8 cellular contexts compared by ENCODE assay signal in genomic region chr22:21952586-21953571, GRCh38. TPM values are rescaled to one million over a fixed set of nuclear protein-coding genes. Genes with fewer than 3 reads are reported as not detected.
DNase-seq lines count a peak whose midpoint lies in the region; ATAC-seq and TF ChIP-seq lines count a peak whose summit lies in the region.

PPM1F (minus strand) TSS chr22:21952848; CDS start chr22:21946048, 6,800 bp downstream.

- peak; percentile 91 for TF ChIP-seq CTCF in DND-41 (IDR thresholded peaks at IDR 0.05; ENCODE audit: borderline replicate concordance, extremely low read depth, low read length, poor library complexity, severe bottlenecking)
- peak; percentile 92 for TF ChIP-seq CTCF in left ventricle myocardium inferior (IDR thresholded peaks at IDR 0.05; ENCODE audit: borderline replicate concordance)
- TF ChIP-seq CTCF in psoas muscle (IDR thresholded peaks at IDR 0.05), result peak; percentile 92
- TF ChIP-seq CTCF in upper lobe of right lung (IDR thresholded peaks at IDR 0.05), result peak; percentile 78

- no peaks in the 10 kb centered on the region for H3K9me3 ChIP-seq in DND-41 (ENCODE audit: insufficient read depth, low read length, severe bottlenecking)
- no peaks in the 10 kb centered on the region for H3K9me3 ChIP-seq in left ventricle myocardium inferior (replicated peaks)
- no peaks in the 10 kb centered on the region for H3K9me3 ChIP-seq in psoas muscle
- no peaks in the 10 kb centered on the region for H3K9me3 ChIP-seq in upper lobe of right lung

- H3K79me2 ChIP-seq in DND-41 (ENCODE audit: insufficient read depth, low read length), result peaks cover 8% of the 10 kb centered on the region

- H3K27ac ChIP-seq in DND-41 (ENCODE audit: low read length), result peak within 1 kb of the TSS; percentile 78
- peak within 1 kb of the TSS; percentile 98 for H3K27ac ChIP-seq in left ventricle myocardium inferior (replicated peaks)
- peak within 1 kb of the TSS; percentile 76 for H3K27ac ChIP-seq in psoas muscle
- H3K27ac ChIP-seq in upper lobe of right lung, result peak within 1 kb of the TSS; percentile 74

- ATAC-seq in DND-41 (ENCODE audit: insufficient read depth, low read depth) (peak; percentile 88), psoas muscle (peak; percentile 88 to 94 (median 92)), upper lobe of right lung (peak; percentile 95)

- peak; percentile 88 for DNase-seq in DND-41
- peak; percentile 85 for DNase-seq in GOT3 (lab: John Stamatoyannopoulos, UW)
- peak; percentile 50 for DNase-seq in NCI-H1048 (lab: John Stamatoyannopoulos, UW)
- DNase-seq in T-helper 2 cell, result peak; percentile 83 to 89 (median 85)
- DNase-seq in amniotic stem cell (lab: John Stamatoyannopoulos, UW), result peak; percentile 31
- peak; percentile 88 for DNase-seq in left ventricle myocardium inferior
- DNase-seq in psoas muscle, result peak; percentile 88 to 93
- DNase-seq in upper lobe of right lung, result peak; percentile 94

- H3K9ac ChIP-seq in DND-41 (ENCODE audit: low read depth, low read length), result peak within 1 kb of the TSS; percentile 74

- H3K27me3 ChIP-seq in DND-41 (ENCODE audit: insufficient read depth, low read length, poor library complexity) (no peaks in the 10 kb centered on the region), left ventricle myocardium inferior (ENCODE audit: low read depth) (no peaks in the 10 kb centered on the region), psoas muscle (ENCODE audit: insufficient read depth in 3 of 3, low read length in 2 of 3) (no peaks in the 10 kb centered on the region), upper lobe of right lung (no peaks in the 10 kb centered on the region)

- H3K4me1 ChIP-seq in DND-41 (ENCODE audit: insufficient read depth, low read length) (peaks cover 13% of the 10 kb centered on the region), left ventricle myocardium inferior (peaks cover 50% of the 10 kb centered on the region), psoas muscle (peaks cover 26% of the 10 kb centered on the region), upper lobe of right lung (peaks cover 26% of the 10 kb centered on the region)

- peak within 1 kb of the TSS; percentile 85 for H2AFZ ChIP-seq in DND-41 (ENCODE audit: low read depth, low read length)

- intact Hi-C loops in left ventricle myocardium inferior (cut with micrococcal nuclease), result no loop called here
- intact Hi-C loops in psoas muscle (cut with DNase I), result loop anchor here (2.0 to 5.0 kb wide), 4 partner anchors 14 to 241 kb away; partner anchors contain the start of gene MAPK1 (in 1 of the 2)
- intact Hi-C loops in upper lobe of right lung (cut with DNase I), result no loop called here

- peak within 1 kb of the TSS; percentile 98 for H3K4me2 ChIP-seq in DND-41 (ENCODE audit: insufficient read depth, low read length)

- peak within 1 kb of the TSS; percentile 85 to 91; a peak in 3 of 4 replicates for H3K4me3 ChIP-seq in DND-41 (ENCODE audit: low read depth in 1 of 2, low read length in 2 of 2)
- H3K4me3 ChIP-seq in left ventricle myocardium inferior, result peak within 1 kb of the TSS; percentile 80
- peak within 1 kb of the TSS; percentile 74 for H3K4me3 ChIP-seq in psoas muscle
- H3K4me3 ChIP-seq in upper lobe of right lung, result peak within 1 kb of the TSS; percentile 67

- WGBS in psoas muscle, 3 donors, result 11 to 14% (median 11%) methylated on average over 48 to 58 of the region's 58 CpGs

- H4K20me1 ChIP-seq in DND-41 (ENCODE audit: insufficient read depth, low read length), result peaks cover 8% of the 10 kb centered on the region

- H3K36me3 ChIP-seq in DND-41 (ENCODE audit: insufficient read depth, low read length) (peaks cover 2% of the 10 kb centered on the region; the same call in 1 of the 2 replicates), left ventricle myocardium inferior (no peaks in the 10 kb centered on the region), psoas muscle (ENCODE audit: insufficient read depth in 1 of 2, low read depth in 1 of 2) (peaks cover 0 to under 1% of the 10 kb centered on the region in 2 donors), upper lobe of right lung (no peaks in the 10 kb centered on the region)

RNA-seq across cellular contexts. Expression of gene PPM1F, which starts in this region (rescaled TPM):
- 17.5 TPM for total RNA-seq in left ventricle myocardium inferior
- 10 to 100 TPM; 11.9 to 29.5 (median 15.7) TPM for total RNA-seq in psoas muscle
- 10 to 100 TPM in 2 of 3 donors, 1 to 10 TPM in 1; 8.1 to 13.1 (median 11.8) TPM for polyA plus RNA-seq in psoas muscle
- total RNA-seq in upper lobe of right lung, result 51.2 TPM

Comparison
In these comparisons a context has a peak if more than half of its experiments do, and no peak if none do; other contexts are left out.
1. Peak in every context shown above with its lines: DNase-seq, ATAC-seq, H3K4me3 ChIP-seq and H3K27ac ChIP-seq.
2. DNase-seq: peak in every context shown above with its lines; median percentile 94 in upper lobe of right lung; 90 in psoas muscle; 88 in DND-41; 88 in left ventricle myocardium inferior; 85 in GOT3; 85 in T-helper 2 cell; 50 in NCI-H1048; 31 in amniotic stem cell.
3. intact Hi-C loops: an anchor here in psoas muscle (2.0 to 5.0 kb wide); none called in left ventricle myocardium inferior and upper lobe of right lung.